14 cellular contexts compared by ENCODE assay signal in the genomic region with DNA sequence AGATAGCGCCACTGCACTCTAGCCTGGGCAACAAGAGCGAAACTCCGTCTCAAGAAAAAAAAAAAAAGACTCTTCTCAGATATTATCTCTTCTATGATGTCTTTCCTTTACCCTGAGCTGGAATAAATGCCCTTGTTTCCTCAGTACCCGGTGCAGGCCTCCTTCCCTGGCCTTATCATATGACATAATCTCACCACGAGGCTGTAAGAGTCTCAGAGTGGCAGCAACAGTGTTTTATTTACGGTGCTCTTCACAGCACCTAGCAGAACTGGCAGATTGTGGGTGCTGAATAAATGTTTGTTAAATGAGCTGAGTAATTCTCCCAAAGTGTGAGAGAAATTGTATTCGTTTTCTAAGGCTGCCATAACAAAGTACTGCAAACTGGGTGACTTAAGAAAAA.
DNase-seq lines count a peak whose midpoint lies in the region; ATAC-seq and TF ChIP-seq lines count a peak whose summit lies in the region.
"Had no signal": no experiment of that assay in that cellular context is flagged by ENCODE, and none has a peak within 500 bp of the region (broad histone marks: within the 10 kb centered on the region; RNA-seq: fewer than 3 reads in every experiment).

No MANE protein-coding gene starts in this region.

- H3K9me3 ChIP-seq in osteoblast (ENCODE audit: low read depth, low read length): no peaks in the 10 kb centered on the region
- H3K9me3 ChIP-seq: Caco-2 had no signal

- no peak for TF ChIP-seq CTCF in cardiac fibroblast (IDR thresholded peaks at IDR 0.05; ENCODE audit: low read depth, low read length)
- TF ChIP-seq CTCF in osteoblast (IDR thresholded peaks at IDR 0.05; ENCODE audit: extremely low read depth, low read depth, low read length): no peak

- DNase-seq in Daoy (ENCODE audit: low read depth) (peak; percentile 31), NCI-H510A treated with DMSO at 0.1 percent for 48 hours (lab: John Stamatoyannopoulos, UW) (peak; percentile 78), cardiac fibroblast (ENCODE audit: low read depth in 2 of 2) (peak; percentile 15 to 35), osteoblast (ENCODE audit: insufficient read length, low spot score, missing footprints) (no peak), SKM-1 (lab: John Stamatoyannopoulos, UW; ENCODE audit: unreplicated experiment) (no peak), NCI-H1417 (lab: John Stamatoyannopoulos, UW) (no peak)
- DNase-seq: activated T-cell treated with anti-CD3 and anti-CD28 coated beads, Interleukin-2, amount 50 U/mL, for 72 hours; Caco-2; foreskin melanocyte; left ventricle myocardium superior; NCI-H1694 treated with DMSO at 0.1 percent for 48 hours; SIG-M5 had no signal

- H2AFZ ChIP-seq in osteoblast (ENCODE audit: low read length): no peak overlapping the region

- H3K4me3 ChIP-seq in cardiac fibroblast (replicated peaks in 1 of 2; ENCODE audit: low read depth in 2 of 2, low read length in 2 of 2) (no peak overlapping the region), osteoblast (ENCODE audit: insufficient read depth, low read length) (no peak overlapping the region)

- H3K27ac ChIP-seq in osteoblast (ENCODE audit: low read depth, low read length): peak overlapping the region; percentile 90

- no peaks in the 10 kb centered on the region for H3K79me2 ChIP-seq in osteoblast (ENCODE audit: insufficient read depth, low read length)

- no peaks in the 10 kb centered on the region for H3K36me3 ChIP-seq in osteoblast (ENCODE audit: insufficient read depth, low read length)

- H3K27me3 ChIP-seq in osteoblast (ENCODE audit: insufficient read depth, low read length): no peaks in the 10 kb centered on the region

- H3K4me1 ChIP-seq in osteoblast (ENCODE audit: insufficient read depth, low read length): peaks cover 40% of the 10 kb centered on the region

- H3K4me2 ChIP-seq in osteoblast (ENCODE audit: insufficient read depth, low read length): peak overlapping the region; percentile 21

- no peaks in the 10 kb centered on the region for H4K20me1 ChIP-seq in osteoblast (ENCODE audit: insufficient read depth, low read length)

- ATAC-seq in GM19452 (IDR thresholded peaks at IDR 0.05; ENCODE audit: unreplicated experiment) (no peak), HG02623 (IDR thresholded peaks at IDR 0.05; ENCODE audit: unreplicated experiment) (no peak)
- ATAC-seq: activated T-cell treated with anti-CD3 and anti-CD28 coated beads, Interleukin-2, amount 50 U/mL, for 72 hours; left ventricle myocardium superior had no signal

Comparison
In these comparisons a context has a peak if more than half of its experiments do, and no peak if none do; other contexts are left out.
1. DNase-seq: peak in Daoy (single experiment), NCI-H510A treated with DMSO at 0.1 percent for 48 hours (single experiment) and cardiac fibroblast (2 of 2); none in osteoblast (single experiment), SKM-1 (single experiment) and NCI-H1417 (0 of 3).